ENCODE assay signal across 8 cellular contexts in genomic region chr20:40962733-40963504, GRCh38.
DNase-seq lines count a peak whose midpoint lies in the region; ATAC-seq, FAIRE-seq and TF ChIP-seq lines count a peak whose summit lies in the region.

No MANE protein-coding gene starts in this region.

- DNase-seq in BE2C (peak; percentile 69), LNCaP clone FGC (ENCODE audit: low read depth) (peak; percentile 21), SJCRH30 (peak; percentile 71 to 89), germinal center (ENCODE audit: low spot score) (peak; percentile 82), pancreas (peak; percentile 41 to 83 (median 66)), transverse colon (peak; percentile 72)
- DNase-seq in activated effector memory CD4-positive, alpha-beta T cell treated with Interleukin-2 at 50 U/mL for 16 hours, result peak; percentile 55

- in situ Hi-C loops in transverse colon (cut with MboI; ENCODE audit: low pct_ligation_motif_present in 1 of 4, low pct_unique_long_range_greater_than_20kb in 1 of 4, low sequenced_read_pairs in 3 of 4), result loop anchor here in 3 of 4 donors (25.0 kb wide), 3 partner anchors 226 to 1076 kb away; partner anchors contain the start of gene LPIN3 (in 1 of the 3)

- intact Hi-C loops in pancreas (cut with DNase I) (no loop called here), transverse colon (cut with DNase I; ENCODE audit: low total_unique reads) (loop anchor here (10.0 kb wide), 1 partner anchor 1698 kb away; no protein-coding TSS in a partner anchor)

- H3K27me3 ChIP-seq in BE2C, result no peaks in the 10 kb centered on the region
- peaks cover 3% of the 10 kb centered on the region; the same call in 1 of the 2 replicates for H3K27me3 ChIP-seq in SJCRH30
- no peaks in the 10 kb centered on the region for H3K27me3 ChIP-seq in pancreas
- peaks cover 4% of the 10 kb centered on the region for H3K27me3 ChIP-seq in transverse colon

- WGBS in pancreas, 2 donors, result 19 to 23% methylated on average over 21 of the region's 21 CpGs
- WGBS in transverse colon (ENCODE audit: low coverage in 1 of 2), 2 donors, result 0 to 29% methylated on average over 3 to 21 of the region's 21 CpGs

- H3K36me3 ChIP-seq in BE2C, result no peaks in the 10 kb centered on the region
- H3K36me3 ChIP-seq in SJCRH30, result no peaks in the 10 kb centered on the region
- H3K36me3 ChIP-seq in pancreas, result no peaks in the 10 kb centered on the region
- no peaks in the 10 kb centered on the region for H3K36me3 ChIP-seq in transverse colon

- no peak overlapping the region for H3K27ac ChIP-seq in SJCRH30
- no peak overlapping the region for H3K27ac ChIP-seq in pancreas
- no peak overlapping the region for H3K27ac ChIP-seq in transverse colon

- TF ChIP-seq POLR2A in transverse colon (IDR thresholded peaks at IDR 0.05), result no peak

- H3K9me3 ChIP-seq in BE2C, result no peaks in the 10 kb centered on the region
- no peaks in the 10 kb centered on the region for H3K9me3 ChIP-seq in SJCRH30 (replicated peaks)
- H3K9me3 ChIP-seq in pancreas, result no peaks in the 10 kb centered on the region
- H3K9me3 ChIP-seq in transverse colon, result no peaks in the 10 kb centered on the region

- H3K4me1 ChIP-seq in BE2C (no peaks in the 10 kb centered on the region), SJCRH30 (no peaks in the 10 kb centered on the region), pancreas (no peaks in the 10 kb centered on the region), transverse colon (peaks cover 0 to 4% (median 0%) of the 10 kb centered on the region in 4 donors)

- no peak for TF ChIP-seq EP300 in transverse colon (IDR thresholded peaks at IDR 0.05; ENCODE audit: low read depth)

- FAIRE-seq in pancreas (lab: Jason Lieb, UNC), result no peak

- H3K4me3 ChIP-seq in BE2C (ENCODE audit: low read depth, low read length) (no peak overlapping the region), LNCaP clone FGC (ENCODE audit: low read depth, low read length) (no peak overlapping the region), SJCRH30 (no peak overlapping the region), pancreas (no peak overlapping the region), transverse colon (no peak overlapping the region)

- TF ChIP-seq CTCF in BE2C (IDR thresholded peaks at IDR 0.05; ENCODE audit: low read depth, low read length) (peak; percentile 88), LNCaP clone FGC (IDR thresholded peaks at IDR 0.05; ENCODE audit: control insufficient read depth, extremely low read depth, insufficient read depth) (peak; percentile 82), pancreas (IDR thresholded peaks at IDR 0.05) (peak; percentile 84 to 95 (median 90)), transverse colon (IDR thresholded peaks at IDR 0.05) (peak; percentile 81 to 93 (median 91))

- ATAC-seq in GM19455 (IDR thresholded peaks at IDR 0.05; ENCODE audit: unreplicated experiment) (peak; percentile 73), pancreas (peak; percentile 91 to 97 (median 95))

Comparison
In these comparisons a context has a peak if more than half of its experiments do, and no peak if none do; other contexts are left out.
1. DNase-seq: peak in every context shown above with its lines; median percentile 82 in germinal center; 80 in SJCRH30; 72 in transverse colon; 69 in BE2C; 66 in pancreas; 55 in activated effector memory CD4-positive, alpha-beta T cell treated with Interleukin-2 at 50 U/mL for 16 hours; 21 in LNCaP clone FGC.